38 cellular contexts compared by ENCODE assay signal in genomic region chr10:103539751-103540150, GRCh38. TPM values are rescaled to one million over a fixed set of nuclear protein-coding genes. Genes with fewer than 3 reads are reported as not detected.
"Had no signal": no experiment of that assay in that cellular context is flagged by ENCODE, and none has a peak within 500 bp of the region (broad histone marks: within the 10 kb centered on the region; RNA-seq: fewer than 3 reads in every experiment).

No MANE protein-coding gene starts in this region.

- H3K9me3 Mint-ChIP-seq: activated naive CD4-positive, alpha-beta T cell treated with anti-CD3 and anti-CD28 coated beads for 36 hours; activated naive CD4-positive, alpha-beta T cell treated with anti-CD3 and anti-CD28 coated beads, Interleukin-2, amount 10 ng/mL, durations not matched to agents 7 days and 5 days; activated naive CD4-positive, alpha-beta T cell treated with anti-CD3 and anti-CD28 coated beads, Interleukin-2, amount 50 U/mL, for 24 hours; activated naive CD4-positive, alpha-beta T cell treated with anti-CD3 and anti-CD28 coated beads, Interleukin-2, amount 50 U/mL, for 72 hours; activated naive CD8-positive, alpha-beta T cell treated with anti-CD3 and anti-CD28 coated beads for 36 hours; activated naive CD8-positive, alpha-beta T cell treated with anti-CD3 and anti-CD28 coated beads, Interleukin-2, amount 50 U/mL, for 24 hours; activated T-cell treated with anti-CD3 and anti-CD28 coated beads, Interleukin-2, amount 50 U/mL, for 24 hours; activated T-cell treated with anti-CD3 and anti-CD28 coated beads, Interleukin-2, amount 50 U/mL, for 4 hours; activated T-cell treated with anti-CD3 and anti-CD28 coated beads, Interleukin-2, amount 50 U/mL, for 72 hours; activated T-helper 1 cell treated with anti-CD3 and anti-CD28 coated beads, Interleukin-12 subunit alpha, Interleukin-12 subunit beta, Interleukin-2, Interleukin-4 antibody, amounts not matched to agents 30 ng/mL and 10 ng/mL and 1 ng/mL, durations not matched to agents 14 hours and 24 hours and 36 hours; activated T-helper 17 cell treated with anti-CD3 and anti-CD28 coated beads, Interleukin-2, amount 50 U/mL, for 72 hours; activated T-helper 2 cell treated with anti-CD3 and anti-CD28 coated beads, Interferon-gamma antibody, Interleukin-2, Interleukin-4, amounts not matched to agents 10 μg/mL and 5 μg/mL and 100 μg/mL, durations not matched to agents 14 hours and 24 hours and 36 hours; central memory CD8-positive, alpha-beta T cell had no signal

- H3K4me3 ChIP-seq: adrenal gland, ascending aorta, body of pancreas, breast epithelium, cardiac muscle cell had no signal

- H3K27me3 Mint-ChIP-seq: brain had no signal

- H3K36me3 ChIP-seq: adrenal gland, ascending aorta, brain microvascular endothelial cell, breast epithelium, cardiac muscle cell had no signal

- H3K27ac ChIP-seq: adrenal gland, ascending aorta, body of pancreas, brain microvascular endothelial cell, breast epithelium, cardiac muscle cell had no signal

- H3K27ac Mint-ChIP-seq: activated naive CD4-positive, alpha-beta T cell treated with anti-CD3 and anti-CD28 coated beads for 36 hours; activated naive CD4-positive, alpha-beta T cell treated with anti-CD3 and anti-CD28 coated beads, Interleukin-2, amount 10 ng/mL, durations not matched to agents 7 days and 5 days; activated naive CD4-positive, alpha-beta T cell treated with anti-CD3 and anti-CD28 coated beads, Interleukin-2, amount 50 U/mL, for 24 hours; activated naive CD4-positive, alpha-beta T cell treated with anti-CD3 and anti-CD28 coated beads, Interleukin-2, amount 50 U/mL, for 72 hours; activated naive CD8-positive, alpha-beta T cell; activated naive CD8-positive, alpha-beta T cell treated with anti-CD3 and anti-CD28 coated beads for 36 hours; activated naive CD8-positive, alpha-beta T cell treated with anti-CD3 and anti-CD28 coated beads, Interleukin-2, amount 10 ng/mL, durations not matched to agents 7 days and 5 days; activated naive CD8-positive, alpha-beta T cell treated with anti-CD3 and anti-CD28 coated beads, Interleukin-2, amount 50 U/mL, for 24 hours; activated T-cell treated with anti-CD3 and anti-CD28 coated beads, Interleukin-2, amount 50 U/mL, for 24 hours; activated T-cell treated with anti-CD3 and anti-CD28 coated beads, Interleukin-2, amount 50 U/mL, for 72 hours; activated T-helper 1 cell treated with anti-CD3 and anti-CD28 coated beads, Interleukin-12 subunit alpha, Interleukin-12 subunit beta, Interleukin-2, Interleukin-4 antibody, amounts not matched to agents 30 ng/mL and 10 ng/mL and 1 ng/mL, durations not matched to agents 14 hours and 24 hours and 36 hours; activated T-helper 17 cell treated with anti-CD3 and anti-CD28 coated beads, Interleukin-2, amount 50 U/mL, for 72 hours; activated T-helper 2 cell treated with anti-CD3 and anti-CD28 coated beads, Interferon-gamma antibody, Interleukin-2, Interleukin-4, amounts not matched to agents 10 μg/mL and 5 μg/mL and 100 μg/mL, durations not matched to agents 14 hours and 24 hours and 36 hours; brain had no signal

- DNase-seq: activated effector memory CD4-positive, alpha-beta T cell treated with anti-CD3 and anti-CD28 coated beads, Interleukin-2, amount 50 U/mL, for 16 hours; activated effector memory CD4-positive, alpha-beta T cell treated with Interleukin-2 at 50 U/mL for 16 hours; activated gamma-delta T cell; activated gamma-delta T cell treated with Interleukin-2 at 50 U/mL for 16 hours; activated naive CD4-positive, alpha-beta T cell; activated naive CD4-positive, alpha-beta T cell treated with anti-CD3 and anti-CD28 coated beads for 36 hours; activated naive CD4-positive, alpha-beta T cell treated with anti-CD3 and anti-CD28 coated beads, Interleukin-2, amount 10 ng/mL, durations not matched to agents 7 days and 5 days; activated naive CD4-positive, alpha-beta T cell treated with anti-CD3 and anti-CD28 coated beads, Interleukin-2, amount 50 U/mL, for 16 hours; activated naive CD4-positive, alpha-beta T cell treated with Interleukin-2 at 50 U/mL for 16 hours; activated naive CD8-positive, alpha-beta T cell treated with anti-CD3 and anti-CD28 coated beads for 36 hours; activated naive CD8-positive, alpha-beta T cell treated with anti-CD3 and anti-CD28 coated beads, Interleukin-2, amount 10 ng/mL, durations not matched to agents 7 days and 5 days; activated naive CD8-positive, alpha-beta T cell treated with anti-CD3 and anti-CD28 coated beads, Interleukin-2, amount 50 U/mL, for 24 hours; activated T-cell treated with anti-CD3 and anti-CD28 coated beads, Interleukin-2, amount 50 U/mL, for 1 hour; activated T-cell treated with anti-CD3 and anti-CD28 coated beads, Interleukin-2, amount 50 U/mL, for 24 hours; activated T-cell treated with anti-CD3 and anti-CD28 coated beads, Interleukin-2, amount 50 U/mL, for 4 hours; activated T-cell treated with anti-CD3 and anti-CD28 coated beads, Interleukin-2, amount 50 U/mL, for 48 hours; activated T-cell treated with anti-CD3 and anti-CD28 coated beads, Interleukin-2, amount 50 U/mL, for 72 hours; amniotic stem cell; amygdala; anterior cingulate cortex; aorta; body of pancreas; brain microvascular endothelial cell; caudate nucleus; central memory CD4-positive, alpha-beta T cell; cerebellar nuclear complex had no signal

- H3K36me3 Mint-ChIP-seq: activated naive CD4-positive, alpha-beta T cell treated with anti-CD3 and anti-CD28 coated beads, Interleukin-2, amount 10 ng/mL, durations not matched to agents 7 days and 5 days; activated naive CD4-positive, alpha-beta T cell treated with anti-CD3 and anti-CD28 coated beads, Interleukin-2, amount 50 U/mL, for 24 hours; activated naive CD8-positive, alpha-beta T cell; activated naive CD8-positive, alpha-beta T cell treated with anti-CD3 and anti-CD28 coated beads for 36 hours; activated naive CD8-positive, alpha-beta T cell treated with anti-CD3 and anti-CD28 coated beads, Interleukin-2, amount 10 ng/mL, durations not matched to agents 7 days and 5 days; brain had no signal

- H3K9me3 ChIP-seq: adrenal gland, ascending aorta, body of pancreas, breast epithelium had no signal

- H3K27me3 ChIP-seq: adrenal gland, ascending aorta, body of pancreas, breast epithelium, cardiac muscle cell had no signal

- H3K4me3 Mint-ChIP-seq: activated naive CD4-positive, alpha-beta T cell treated with anti-CD3 and anti-CD28 coated beads for 36 hours; activated naive CD4-positive, alpha-beta T cell treated with anti-CD3 and anti-CD28 coated beads, Interleukin-2, amount 10 ng/mL, durations not matched to agents 7 days and 5 days; activated naive CD4-positive, alpha-beta T cell treated with anti-CD3 and anti-CD28 coated beads, Interleukin-2, amount 50 U/mL, for 24 hours; activated naive CD8-positive, alpha-beta T cell; activated naive CD8-positive, alpha-beta T cell treated with anti-CD3 and anti-CD28 coated beads for 36 hours; activated naive CD8-positive, alpha-beta T cell treated with anti-CD3 and anti-CD28 coated beads, Interleukin-2, amount 10 ng/mL, durations not matched to agents 7 days and 5 days; activated naive CD8-positive, alpha-beta T cell treated with anti-CD3 and anti-CD28 coated beads, Interleukin-2, amount 50 U/mL, for 24 hours; activated T-cell treated with anti-CD3 and anti-CD28 coated beads, Interleukin-2, amount 50 U/mL, for 24 hours; activated T-cell treated with anti-CD3 and anti-CD28 coated beads, Interleukin-2, amount 50 U/mL, for 4 hours; activated T-cell treated with anti-CD3 and anti-CD28 coated beads, Interleukin-2, amount 50 U/mL, for 72 hours; activated T-helper 1 cell treated with anti-CD3 and anti-CD28 coated beads, Interleukin-12 subunit alpha, Interleukin-12 subunit beta, Interleukin-2, Interleukin-4 antibody, amounts not matched to agents 30 ng/mL and 10 ng/mL and 1 ng/mL, durations not matched to agents 14 hours and 24 hours and 36 hours; activated T-helper 17 cell treated with anti-CD3 and anti-CD28 coated beads, Interleukin-2, amount 50 U/mL, for 72 hours; brain; central memory CD8-positive, alpha-beta T cell had no signal

RNA-seq across cellular contexts. Expression of gene NEURL1, which starts 46.2 kb away (rescaled TPM):
- total RNA-seq: ascending aorta had no signal
